In genomic region chr16:8832383-8833100, GRCh38 we compare ENCODE assay signal across 1 cellular context.
TF ChIP-seq lines count a peak whose summit lies in the region.

No MANE protein-coding gene starts in this region.

TF ChIP-seq in K562, 482 proteins besides CTCF, POLR2A, EP300 and RAD21:
- TF ChIP-seq POLR2G (IDR thresholded peaks at IDR 0.05; ENCODE audit: low read depth, low read length) = peak; percentile 46
- TF ChIP-seq NFE2 (IDR thresholded peaks at IDR 0.05; ENCODE audit: low read depth) = no peak
